Comparison of ENCODE assay signal across 8 cellular contexts in the genomic region with DNA sequence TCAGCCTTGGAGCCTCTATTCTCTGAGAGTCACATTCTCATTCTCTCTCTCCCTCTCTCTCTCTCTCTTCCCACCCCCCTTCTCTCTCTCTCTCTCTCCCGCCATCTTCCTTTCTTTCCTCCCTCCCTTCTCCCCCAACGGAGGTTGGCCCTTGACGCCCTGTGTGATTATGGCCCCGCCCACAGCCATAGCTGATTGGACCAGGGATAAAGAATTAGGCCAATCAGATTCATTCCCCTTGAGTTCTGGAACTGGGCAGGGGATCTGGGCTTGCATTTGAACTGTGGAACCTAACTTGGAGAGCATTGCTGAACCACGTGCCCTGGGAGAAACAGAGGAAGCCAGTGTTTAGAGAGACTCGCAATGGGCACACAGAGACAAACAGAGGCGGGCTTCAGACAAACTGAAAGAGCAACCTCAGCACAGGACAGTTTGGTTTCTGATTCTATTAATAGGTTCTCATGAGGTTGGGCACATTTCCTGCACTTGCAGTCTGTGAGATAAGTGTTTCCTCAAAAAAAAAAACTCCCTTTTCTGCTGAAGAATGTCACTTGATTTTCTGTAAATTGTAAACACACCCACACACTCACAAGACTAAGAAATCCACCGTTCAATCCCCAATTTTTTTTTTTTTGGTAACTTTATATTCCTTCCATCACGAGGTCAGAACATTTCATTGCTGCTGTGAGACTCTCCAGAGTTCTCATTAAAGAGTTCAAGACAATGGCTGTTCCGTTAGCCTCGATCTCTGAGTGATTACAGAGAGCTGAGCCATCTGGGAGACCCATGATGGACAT. TPM values are rescaled to one million over a fixed set of nuclear protein-coding genes. Genes with fewer than 3 reads are reported as not detected.
DNase-seq lines count a peak whose midpoint lies in the region; ATAC-seq and TF ChIP-seq lines count a peak whose summit lies in the region.

No MANE protein-coding gene starts in this region.

- peaks cover 69 to 96% (median 91%) of the 10 kb centered on the region in 10 experiments for H3K4me1 ChIP-seq in BLaER1 treated with 17β-estradiol and CSF1 and Interleukin-3, amounts not matched to agents 10 nM and 100 nM

- peak overlapping the region; percentile 14 to 56 (median 38); a peak in 15 of 20 replicates for H3K4me3 ChIP-seq in BLaER1 treated with 17β-estradiol and CSF1 and Interleukin-3, amounts not matched to agents 10 nM and 100 nM

- peak overlapping the region; percentile 66 to 94 (median 80) for H3K9ac ChIP-seq in BLaER1 treated with 17β-estradiol and CSF1 and Interleukin-3, amounts not matched to agents 10 nM and 100 nM

- peaks cover 68% of the 10 kb centered on the region for H3K4me1 Mint-ChIP-seq in T-helper 1 cell treated with Interleukin-12 subunit alpha and Interleukin-12 subunit beta and Interleukin-4 antibody, amounts not matched to agents 30 μg/mL and 1 μg/mL, for 36 hours (ENCODE audit: low read depth)
- H3K4me1 Mint-ChIP-seq in mesothelial cell of epicardium = peaks cover 23% of the 10 kb centered on the region

- H3K36me3 Mint-ChIP-seq in T-helper 1 cell treated with Interleukin-12 subunit alpha and Interleukin-12 subunit beta and Interleukin-4 antibody, amounts not matched to agents 30 μg/mL and 1 μg/mL, for 36 hours (ENCODE audit: low read depth) = peaks cover 8% of the 10 kb centered on the region
- H3K36me3 Mint-ChIP-seq in mesothelial cell of epicardium = no peaks in the 10 kb centered on the region

- no peak for TF ChIP-seq CTCF in mesothelial cell of epicardium (IDR thresholded peaks at IDR 0.05; ENCODE audit: unreplicated experiment)

- H3K27me3 Mint-ChIP-seq in T-helper 1 cell treated with Interleukin-12 subunit alpha and Interleukin-12 subunit beta and Interleukin-4 antibody, amounts not matched to agents 30 μg/mL and 1 μg/mL, for 36 hours (ENCODE audit: low read depth) = no peaks in the 10 kb centered on the region
- H3K27me3 Mint-ChIP-seq in mesothelial cell of epicardium (ENCODE audit: low read depth) = peaks cover 5% of the 10 kb centered on the region

- DNase-seq in GM19240 (ENCODE audit: insufficient read length, low spot score) (peak; percentile 70), anterior cingulate cortex (lab: John Stamatoyannopoulos, UW) (peak; percentile 17 to 99 (median 90)), iPS-NIHi11 (ENCODE audit: low spot score) (peak; percentile 70), mesothelial cell of epicardium (ENCODE audit: low spot score in 2 of 2, unreplicated experiment in 2 of 2) (no peak)
- peak; percentile 90 for DNase-seq in stimulated activated CD4-positive, alpha-beta T cell treated with anti-CD3 and anti-CD28 coated beads, Interleukin-1b, Interleukin-23, amount 100 ng/mL, for 48 hours

- peak overlapping the region; percentile 77 for H3K4me3 Mint-ChIP-seq in T-helper 1 cell treated with Interleukin-12 subunit alpha and Interleukin-12 subunit beta and Interleukin-4 antibody, amounts not matched to agents 30 μg/mL and 1 μg/mL, for 36 hours
- no peak overlapping the region for H3K4me3 Mint-ChIP-seq in mesothelial cell of epicardium

- H3K27ac Mint-ChIP-seq in T-helper 1 cell treated with Interleukin-12 subunit alpha and Interleukin-12 subunit beta and Interleukin-4 antibody, amounts not matched to agents 30 μg/mL and 1 μg/mL, for 36 hours = peak overlapping the region; percentile 99
- H3K27ac Mint-ChIP-seq in mesothelial cell of epicardium = no peak overlapping the region

- H3K9me3 Mint-ChIP-seq in T-helper 1 cell treated with Interleukin-12 subunit alpha and Interleukin-12 subunit beta and Interleukin-4 antibody, amounts not matched to agents 30 μg/mL and 1 μg/mL, for 36 hours = peaks cover 9% of the 10 kb centered on the region
- H3K9me3 Mint-ChIP-seq in mesothelial cell of epicardium = peaks cover 3% of the 10 kb centered on the region

- H3K27me3 ChIP-seq in BLaER1 treated with 17β-estradiol and CSF1 and Interleukin-3, amounts not matched to agents 10 nM and 100 nM = no peaks in the 10 kb centered on the region

- no peaks in the 10 kb centered on the region for H4K20me1 ChIP-seq in BLaER1 treated with 17β-estradiol and CSF1 and Interleukin-3, amounts not matched to agents 10 nM and 100 nM

- peak overlapping the region; percentile 68 to 98 (median 78) for H3K4me2 ChIP-seq in BLaER1 treated with 17β-estradiol and CSF1 and Interleukin-3, amounts not matched to agents 10 nM and 100 nM

- H3K36me3 ChIP-seq in BLaER1 treated with 17β-estradiol and CSF1 and Interleukin-3, amounts not matched to agents 10 nM and 100 nM = no peaks in the 10 kb centered on the region

- peak overlapping the region; percentile 82 to 98 (median 92) for H3K27ac ChIP-seq in BLaER1 treated with 17β-estradiol and CSF1 and Interleukin-3, amounts not matched to agents 10 nM and 100 nM

- peaks cover 0 to 4% (median 0%) of the 10 kb centered on the region in 11 experiments; a peak in 1 of 22 replicates for H3K9me3 ChIP-seq in BLaER1 treated with 17β-estradiol and CSF1 and Interleukin-3, amounts not matched to agents 10 nM and 100 nM (replicated peaks in 1 of 11)

- peak; percentile 82 for ATAC-seq in HG03378 (IDR thresholded peaks at IDR 0.05; ENCODE audit: unreplicated experiment)

RNA-seq across cellular contexts. Expression of a gene that starts 3.6 kb away (rescaled TPM):
- 0.40 to 0.75 TPM (median 0.50 TPM) in 3 replicates for total RNA-seq in mesothelial cell of epicardium

Comparison
In these comparisons a context has a peak if more than half of its experiments do, and no peak if none do; other contexts are left out.
1. DNase-seq: peak in GM19240 (single experiment), anterior cingulate cortex (58 of 58), iPS-NIHi11 (single experiment) and stimulated activated CD4-positive, alpha-beta T cell treated with anti-CD3 and anti-CD28 coated beads, Interleukin-1b, Interleukin-23, amount 100 ng/mL, for 48 hours (single experiment); none in mesothelial cell of epicardium (0 of 2).